In genomic region chr4:2401610-2401983, GRCh38 we compare ENCODE assay signal across 13 cellular contexts. TPM values are rescaled to one million over a fixed set of nuclear protein-coding genes. Genes with fewer than 3 reads are reported as not detected.
DNase-seq lines count a peak whose midpoint lies in the region; ATAC-seq and TF ChIP-seq lines count a peak whose summit lies in the region.
"Had no signal": no experiment of that assay in that cellular context is flagged by ENCODE, and none has a peak within 500 bp of the region (broad histone marks: within the 10 kb centered on the region; RNA-seq: fewer than 3 reads in every experiment).

No MANE protein-coding gene starts in this region.

- H3K4me3 Mint-ChIP-seq in activated CD4-positive, alpha-beta T cell treated with anti-CD3 and anti-CD28 coated beads for 36 hours = peak overlapping the region; percentile 54
- H3K4me3 Mint-ChIP-seq in stimulated activated effector memory CD8-positive, alpha-beta T cell treated with anti-CD3 and anti-CD28 coated beads, Interleukin-12 subunit alpha, Interleukin-12 subunit beta, amount 100 ng/mL, for 72 hours = peak overlapping the region; percentile 58

- intact Hi-C loops in activated CD4-positive, alpha-beta T cell treated with anti-CD3 and anti-CD28 coated beads for 36 hours (cut with DNase I, micrococcal nuclease) = no loop called here
- intact Hi-C loops in ascending aorta (cut with DNase I) = no loop called here

- no peak overlapping the region for H3K9ac ChIP-seq in iPS-20b (ENCODE audit: low read depth, low read length)

- peak overlapping the region; percentile 31 for H3K27ac Mint-ChIP-seq in activated CD4-positive, alpha-beta T cell treated with anti-CD3 and anti-CD28 coated beads for 36 hours
- peak overlapping the region; percentile 23 for H3K27ac Mint-ChIP-seq in stimulated activated effector memory CD8-positive, alpha-beta T cell treated with anti-CD3 and anti-CD28 coated beads, Interleukin-12 subunit alpha, Interleukin-12 subunit beta, amount 100 ng/mL, for 72 hours

- H3K27me3 ChIP-seq in ascending aorta (no peaks in the 10 kb centered on the region), iPS-20b (ENCODE audit: insufficient read depth, low read length) (peaks cover 32% of the 10 kb centered on the region)

- no peak for DNase-seq in activated CD4-positive, alpha-beta T cell treated with anti-CD3 and anti-CD28 coated beads for 36 hours
- DNase-seq in activated CD4-positive, alpha-beta T cell treated with anti-CD3 and anti-CD28 coated beads for 48 hours = no peak
- DNase-seq in ascending aorta (ENCODE audit: low spot score in 2 of 2) = no peak
- DNase-seq in stimulated activated effector memory CD8-positive, alpha-beta T cell treated with anti-CD3 and anti-CD28 coated beads, Interleukin-12 subunit alpha, Interleukin-12 subunit beta, amount 100 ng/mL, for 72 hours (ENCODE audit: low spot score in 2 of 2) = no peak
- no peak for DNase-seq in 8988T
- no peak for DNase-seq in stimulated activated CD4-positive, alpha-beta T cell treated with anti-CD3 and anti-CD28 coated beads, Interleukin-12 subunit alpha, Interleukin-12 subunit beta, amount 100 ng/mL, for 4 hours
- DNase-seq in SIG-M5 treated with dmso at 0.1 percent for 504 hours (lab: John Stamatoyannopoulos, UW; ENCODE audit: unreplicated experiment) = no peak
- DNase-seq: activated gamma-delta T cell, KG1 had no signal

- no peak for TF ChIP-seq CTCF in ascending aorta (IDR thresholded peaks at IDR 0.05)

- no peaks in the 10 kb centered on the region for H3K36me3 Mint-ChIP-seq in activated CD4-positive, alpha-beta T cell treated with anti-CD3 and anti-CD28 coated beads for 36 hours (ENCODE audit: low read depth)
- H3K36me3 Mint-ChIP-seq in stimulated activated effector memory CD8-positive, alpha-beta T cell treated with anti-CD3 and anti-CD28 coated beads, Interleukin-12 subunit alpha, Interleukin-12 subunit beta, amount 100 ng/mL, for 72 hours = peaks cover 7% of the 10 kb centered on the region

- POLR2A ChIA-PET in activated CD4-positive, alpha-beta T cell treated with anti-CD3 and anti-CD28 coated beads for 36 hours (lab: Charles Lee) = no interaction called here

- H3K9me3 Mint-ChIP-seq in activated CD4-positive, alpha-beta T cell treated with anti-CD3 and anti-CD28 coated beads for 36 hours (ENCODE audit: low read depth) = no peaks in the 10 kb centered on the region
- no peaks in the 10 kb centered on the region for H3K9me3 Mint-ChIP-seq in stimulated activated effector memory CD8-positive, alpha-beta T cell treated with anti-CD3 and anti-CD28 coated beads, Interleukin-12 subunit alpha, Interleukin-12 subunit beta, amount 100 ng/mL, for 72 hours

- no peaks in the 10 kb centered on the region for H3K9me3 ChIP-seq in ascending aorta
- no peaks in the 10 kb centered on the region for H3K9me3 ChIP-seq in iPS-20b (ENCODE audit: insufficient read depth, low read depth, low read length)
- H3K9me3 ChIP-seq: tibial nerve had no signal

- no peak overlapping the region for H3K27ac ChIP-seq in ascending aorta
- no peak overlapping the region for H3K27ac ChIP-seq in iPS-20b (ENCODE audit: low read length)
- H3K27ac ChIP-seq: tibial nerve had no signal

- peaks cover 23% of the 10 kb centered on the region for H3K4me1 Mint-ChIP-seq in activated CD4-positive, alpha-beta T cell treated with anti-CD3 and anti-CD28 coated beads for 36 hours
- H3K4me1 Mint-ChIP-seq in stimulated activated effector memory CD8-positive, alpha-beta T cell treated with anti-CD3 and anti-CD28 coated beads, Interleukin-12 subunit alpha, Interleukin-12 subunit beta, amount 100 ng/mL, for 72 hours = peaks cover 66% of the 10 kb centered on the region

- no peak for ATAC-seq in activated CD4-positive, alpha-beta T cell treated with anti-CD3 and anti-CD28 coated beads for 36 hours
- ATAC-seq in stimulated activated effector memory CD8-positive, alpha-beta T cell treated with anti-CD3 and anti-CD28 coated beads, Interleukin-12 subunit alpha, Interleukin-12 subunit beta, amount 100 ng/mL, for 72 hours = no peak

- CTCF ChIA-PET in activated CD4-positive, alpha-beta T cell treated with anti-CD3 and anti-CD28 coated beads for 36 hours (lab: Charles Lee) = interaction anchor here (1.5 to 2.3 kb wide), 2 partner anchors 11 to 182 kb away, joined by 3 to 10 read pairs; no protein-coding TSS in a partner anchor

- no peaks in the 10 kb centered on the region for H3K36me3 ChIP-seq in ascending aorta
- H3K36me3 ChIP-seq in iPS-20b (ENCODE audit: insufficient read depth, low read depth, low read length) = no peaks in the 10 kb centered on the region
- H3K36me3 ChIP-seq: tibial nerve had no signal

- H3K27me3 Mint-ChIP-seq in activated CD4-positive, alpha-beta T cell treated with anti-CD3 and anti-CD28 coated beads for 36 hours = no peaks in the 10 kb centered on the region

- H3K4me3 ChIP-seq in ascending aorta = peak overlapping the region; percentile 30 to 46
- peak overlapping the region; percentile 65 for H3K4me3 ChIP-seq in iPS-20b (ENCODE audit: low read length)

- H3K4me1 ChIP-seq in ascending aorta = peaks cover 2 to 10% of the 10 kb centered on the region in 2 donors
- peaks cover 5% of the 10 kb centered on the region for H3K4me1 ChIP-seq in iPS-20b (ENCODE audit: insufficient read depth, low read length)

RNA-seq across cellular contexts. Expression of gene ZFYVE28, which starts 16.8 kb away (rescaled TPM):
- total RNA-seq in activated CD4-positive, alpha-beta T cell treated with anti-CD3 and anti-CD28 coated beads for 36 hours = 1 to 10 TPM; 8.7 to 9.3 TPM
- total RNA-seq in ascending aorta = 12.3 TPM

RNA-seq across cellular contexts. Expression of gene CFAP99, which starts 17.2 kb away (rescaled TPM):
- total RNA-seq in activated CD4-positive, alpha-beta T cell treated with anti-CD3 and anti-CD28 coated beads for 36 hours = under 1 TPM in 1 of 2 experiments, not detected in 1; 0.05 TPM
- total RNA-seq in ascending aorta = not detected
- total RNA-seq: A673; T-helper 2 cell treated with Interferon-gamma antibody and Interleukin-4, amounts not matched to agents 100 ng/mL and 5 ng/mL, for 36 hours; tibial nerve had no signal
